ENCODE assay signal across 26 cellular contexts in the genomic region with DNA sequence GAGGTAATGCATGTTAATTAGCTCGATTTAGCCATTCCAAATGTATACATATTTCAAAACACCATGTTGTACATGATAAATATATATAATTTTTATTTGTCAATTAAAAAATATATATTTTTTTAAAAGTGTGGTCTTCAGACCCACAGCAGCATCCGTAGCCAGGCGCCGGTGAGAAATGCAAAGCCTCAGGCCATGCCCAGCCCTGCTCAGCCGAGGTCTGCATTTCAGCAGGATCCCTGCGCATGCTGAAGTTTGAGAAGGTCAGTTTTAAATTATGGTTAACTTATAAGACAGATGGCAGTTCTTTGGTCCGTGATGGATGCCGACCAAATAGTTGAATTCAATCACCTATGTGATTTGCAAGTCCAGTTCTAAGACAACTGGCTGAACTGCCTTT. TPM values are rescaled to one million over a fixed set of nuclear protein-coding genes. Genes with fewer than 3 reads are reported as not detected.
"Had no signal": no experiment of that assay in that cellular context is flagged by ENCODE, and none has a peak within 500 bp of the region (broad histone marks: within the 10 kb centered on the region; RNA-seq: fewer than 3 reads in every experiment).

No MANE protein-coding gene starts in this region.

- DNase-seq: colonic mucosa; cortex of kidney; effector CD8-positive, alpha-beta T cell; effector memory CD8-positive, alpha-beta T cell; erythroblast; esophagus squamous epithelium; foreskin fibroblast; foreskin melanocyte; gastrocnemius medialis; glutamatergic neuron; head of caudate nucleus; heart right ventricle; hippocampal formation; left cardiac atrium; left lung; left ventricle myocardium superior; mammary epithelial cell; mesendoderm; midbrain had no signal

- H3K27ac Mint-ChIP-seq: dendritic cell treated with granulocyte-macrophage colony-stimulating factor and Interleukin-4, amounts not matched to agents 40 ng/mL and 50 ng/mL, for 4 days; effector memory CD8-positive, alpha-beta T cell; endodermal cell; memory B cell had no signal

- H3K4me3 ChIP-seq: colonic mucosa, esophagus squamous epithelium, gastrocnemius medialis, heart right ventricle, left lung, lung had no signal

- H3K36me3 ChIP-seq: colonic mucosa, gastrocnemius medialis, heart right ventricle, left lung had no signal

- H3K27ac ChIP-seq: colonic mucosa, epithelial cell of prostate, esophagus squamous epithelium, gastrocnemius medialis, heart right ventricle, left lung had no signal

- H3K27me3 ChIP-seq: colonic mucosa, esophagus squamous epithelium, gastrocnemius medialis, heart right ventricle, left lung had no signal

- H3K4me3 Mint-ChIP-seq: dendritic cell treated with granulocyte-macrophage colony-stimulating factor and Interleukin-4, amounts not matched to agents 40 ng/mL and 50 ng/mL, for 4 days; effector memory CD8-positive, alpha-beta T cell; endodermal cell; memory B cell had no signal

- H3K9me3 Mint-ChIP-seq: dendritic cell treated with granulocyte-macrophage colony-stimulating factor and Interleukin-4, amounts not matched to agents 40 ng/mL and 50 ng/mL, for 4 days; effector memory CD8-positive, alpha-beta T cell; endodermal cell; memory B cell had no signal

- ATAC-seq: effector memory CD8-positive, alpha-beta T cell; esophagus mucosa; gastrocnemius medialis; heart right ventricle; left cardiac atrium; left lung; left ventricle myocardium superior had no signal

- H3K4me1 ChIP-seq: colonic mucosa, esophagus squamous epithelium had no signal

- H3K27me3 Mint-ChIP-seq: effector memory CD8-positive, alpha-beta T cell; memory B cell had no signal

- H3K9me3 ChIP-seq: colonic mucosa, esophagus squamous epithelium, gastrocnemius medialis, heart right ventricle, left lung had no signal

RNA-seq across cellular contexts. Expression of a gene that starts 28.0 kb away (rescaled TPM):
- total RNA-seq: dermis microvascular lymphatic vessel endothelial cell had no signal
